ENCODE assay signal across 24 cellular contexts in genomic region chr18:21295101-21295500, GRCh38. TPM values are rescaled to one million over a fixed set of nuclear protein-coding genes. Genes with fewer than 3 reads are reported as not detected.
DNase-seq lines count a peak whose midpoint lies in the region; ATAC-seq, FAIRE-seq and TF ChIP-seq lines count a peak whose summit lies in the region.
"Had no signal": no experiment of that assay in that cellular context is flagged by ENCODE, and none has a peak within 500 bp of the region (broad histone marks: within the 10 kb centered on the region; RNA-seq: fewer than 3 reads in every experiment).

No MANE protein-coding gene starts in this region.

- H3K36me3 ChIP-seq in OCI-LY3 (replicated peaks; ENCODE audit: low read depth, low read length) (no peaks in the 10 kb centered on the region), neural progenitor cell (peaks cover 6% of the 10 kb centered on the region), tibial nerve (no peaks in the 10 kb centered on the region)
- H3K36me3 ChIP-seq: BE2C, BLaER1 had no signal

- H3K27ac Mint-ChIP-seq in neural progenitor cell, result no peak overlapping the region
- H3K27ac Mint-ChIP-seq: CD14-positive monocyte; CD4-positive, alpha-beta memory T cell; CD4-positive, CD25-positive, alpha-beta regulatory T cell; CD8-positive, alpha-beta memory T cell had no signal

- H3K4me1 Mint-ChIP-seq in neural progenitor cell, result peaks cover 36% of the 10 kb centered on the region
- H3K4me1 Mint-ChIP-seq: CD14-positive monocyte; CD4-positive, alpha-beta memory T cell; CD4-positive, CD25-positive, alpha-beta regulatory T cell; CD8-positive, alpha-beta memory T cell had no signal

- H3K9ac ChIP-seq in OCI-LY3 (ENCODE audit: low read length), result no peak overlapping the region
- H3K9ac ChIP-seq in neural progenitor cell, result no peak overlapping the region
- H3K9ac ChIP-seq: BLaER1 had no signal

- H3K4me3 ChIP-seq in OCI-LY3 (ENCODE audit: low read length) (no peak overlapping the region), neural progenitor cell (no peak overlapping the region), tibial nerve (no peak overlapping the region)
- H3K4me3 ChIP-seq: BLaER1 had no signal

- H2AFZ ChIP-seq in OCI-LY3 (ENCODE audit: low read depth, low read length) (peak overlapping the region; percentile 1; the same call in 1 of the 2 replicates), neural progenitor cell (replicated peaks) (no peak overlapping the region)

- TF ChIP-seq EP300 in tibial nerve (IDR thresholded peaks at IDR 0.05), result no peak

- H3K9me3 ChIP-seq in OCI-LY3 (ENCODE audit: insufficient read depth, low read length) (no peaks in the 10 kb centered on the region), neural progenitor cell (ENCODE audit: low read depth) (no peaks in the 10 kb centered on the region), tibial nerve (no peaks in the 10 kb centered on the region)
- H3K9me3 ChIP-seq: BE2C, BLaER1 had no signal

- DNase-seq in neural progenitor cell (ENCODE audit: low spot score) (peak; percentile 63), tibial nerve (ENCODE audit: low spot score in 2 of 2) (no peak), GM19239 (ENCODE audit: insufficient read length, low spot score) (no peak)
- DNase-seq: 8988T; ACHN; BE2C; C1 segment of cervical spinal cord; CD4-positive, alpha-beta memory T cell; CD4-positive, CD25-positive, alpha-beta regulatory T cell; CD8-positive, alpha-beta memory T cell; COR-L47; DMS 273 treated with DMSO at 0.1 percent for 48 hours; DMS153; DMS53; DMS79; DND-41; EL; GF-D8 had no signal

- H3K79me2 ChIP-seq in OCI-LY3 (ENCODE audit: low read length) (no peaks in the 10 kb centered on the region), neural progenitor cell (ENCODE audit: low read depth) (peaks cover 100% of the 10 kb centered on the region)

- H3K27me3 Mint-ChIP-seq in neural progenitor cell (ENCODE audit: insufficient read depth, low read depth), result peaks cover 5% of the 10 kb centered on the region

- no peak for TF ChIP-seq POLR2A in tibial nerve (IDR thresholded peaks at IDR 0.05)

- H3K36me3 Mint-ChIP-seq in neural progenitor cell, result peaks cover 12% of the 10 kb centered on the region
- H3K36me3 Mint-ChIP-seq: CD14-positive monocyte; CD4-positive, alpha-beta memory T cell; CD4-positive, CD25-positive, alpha-beta regulatory T cell; CD8-positive, alpha-beta memory T cell had no signal

- no peak for ATAC-seq in HG02973 (IDR thresholded peaks at IDR 0.05; ENCODE audit: unreplicated experiment)

- peaks cover 77% of the 10 kb centered on the region for H3F3A ChIP-seq in neural progenitor cell (ENCODE audit: low read depth)

- H3K27me3 ChIP-seq in OCI-LY3 (ENCODE audit: low read depth, low read length), result no peaks in the 10 kb centered on the region
- H3K27me3 ChIP-seq in neural progenitor cell, result no peaks in the 10 kb centered on the region
- no peaks in the 10 kb centered on the region for H3K27me3 ChIP-seq in tibial nerve
- H3K27me3 ChIP-seq: BE2C, BLaER1 had no signal

- peak overlapping the region; percentile 36 for H3K4me2 ChIP-seq in OCI-LY3 (ENCODE audit: low read length)
- H3K4me2 ChIP-seq in neural progenitor cell, result peak overlapping the region; percentile 47
- H3K4me2 ChIP-seq: BLaER1 had no signal

- peaks cover 6% of the 10 kb centered on the region for H3K9me3 Mint-ChIP-seq in neural progenitor cell

- H4K20me1 ChIP-seq in OCI-LY3 (ENCODE audit: insufficient read depth, low read length) (no peaks in the 10 kb centered on the region), neural progenitor cell (ENCODE audit: low read depth) (peaks cover 100% of the 10 kb centered on the region)
- H4K20me1 ChIP-seq: BLaER1 had no signal

- 45 to 52% methylated on average over 3 of the region's 3 CpGs for WGBS in tibial nerve, 2 donors

- H3K27ac ChIP-seq in OCI-LY3 (ENCODE audit: low read length), result peak overlapping the region; percentile 12; the same call in 1 of the 2 replicates
- peak overlapping the region; percentile 57 for H3K27ac ChIP-seq in neural progenitor cell
- H3K27ac ChIP-seq in tibial nerve, result no peak overlapping the region
- H3K27ac ChIP-seq: BLaER1 had no signal

- H3K4me1 ChIP-seq in OCI-LY3 (ENCODE audit: low read length) (peaks cover 44% of the 10 kb centered on the region), neural progenitor cell (peaks cover 72% of the 10 kb centered on the region), tibial nerve (no peaks in the 10 kb centered on the region)
- H3K4me1 ChIP-seq: BE2C, BLaER1 had no signal

- no peak for FAIRE-seq in GM19239 (lab: Jason Lieb, UNC)
- FAIRE-seq: A204.1, GM12891 had no signal

- TF ChIP-seq CTCF in OCI-LY3 (IDR thresholded peaks at IDR 0.05; ENCODE audit: low read depth, low read length) (no peak), neural progenitor cell (IDR thresholded peaks at IDR 0.05) (no peak), tibial nerve (IDR thresholded peaks at IDR 0.05) (no peak)

- H3K4me3 Mint-ChIP-seq in neural progenitor cell, result no peak overlapping the region
- H3K4me3 Mint-ChIP-seq: CD14-positive monocyte; CD4-positive, alpha-beta memory T cell; CD4-positive, CD25-positive, alpha-beta regulatory T cell; CD8-positive, alpha-beta memory T cell had no signal

RNA-seq across cellular contexts. Expression of gene GREB1L, which starts 53.1 kb away (rescaled TPM):
- 251 and 278 TPM in 2 replicates for total RNA-seq in neural progenitor cell (ENCODE audit: low replicate concordance)
- total RNA-seq in tibial nerve, result 10 to 100 TPM in 1 of 4 donors, 1 to 10 TPM in 3; 5.1 to 17.8 (median 6.9) TPM
- total RNA-seq: CD4-positive, alpha-beta memory T cell; CD4-positive, CD25-positive, alpha-beta regulatory T cell; CD8-positive, alpha-beta memory T cell had no signal

Comparison
In these comparisons a context has a peak if more than half of its experiments do, and no peak if none do; other contexts are left out.
1. H3K27ac ChIP-seq: peak in OCI-LY3 (single experiment) and neural progenitor cell (single experiment); none in tibial nerve (0 of 4).
2. RNA of gene GREB1L, which starts 53.1 kb away (total RNA-seq): 251 to 278 TPM in neural progenitor cell; 5.1 to 17.8 TPM in tibial nerve; every median in the first group is over 10 times any median in the second.